ENCODE assay signal across 25 cellular contexts in genomic region chr19:47890865-47891621, GRCh38. TPM values are rescaled to one million over a fixed set of nuclear protein-coding genes. Genes with fewer than 3 reads are reported as not detected.
"Had no signal": no experiment of that assay in that cellular context is flagged by ENCODE, and none has a peak within 500 bp of the region (broad histone marks: within the 10 kb centered on the region; RNA-seq: fewer than 3 reads in every experiment).

No MANE protein-coding gene starts in this region.

- H3K4me1 ChIP-seq: colonic mucosa, left lung, prostate gland, right atrium auricular region, vagina had no signal

- H3K9me3 ChIP-seq: colonic mucosa, prostate gland, vagina had no signal

- H3K27me3 ChIP-seq: brain microvascular endothelial cell, colonic mucosa, right atrium auricular region, vagina had no signal

- FAIRE-seq: kidney had no signal

- ATAC-seq: activated CD4-positive, alpha-beta T cell treated with anti-CD3 and anti-CD28 coated beads for 36 hours; activated CD8-positive, alpha-beta memory T cell treated with anti-CD3 and anti-CD28 coated beads, Interleukin-2, amount 10 ng/mL, durations not matched to agents 7 days and 5 days; activated naive CD8-positive, alpha-beta T cell treated with anti-CD3 and anti-CD28 coated beads, Interleukin-2, amount 50 U/mL, for 24 hours; activated T-helper 17 cell treated with anti-CD3 and anti-CD28 coated beads, Interleukin-2, amount 50 U/mL, for 72 hours had no signal

- H3K36me3 ChIP-seq: brain microvascular endothelial cell, colonic mucosa, left lung, prostate gland, right atrium auricular region, vagina, WERI-Rb-1 had no signal

- H3K4me3 ChIP-seq: colonic mucosa, left lung, prostate gland, right atrium auricular region, skin epidermis, vagina had no signal

- DNase-seq: activated CD4-positive, alpha-beta memory T cell treated with anti-CD3 and anti-CD28 coated beads for 36 hours; activated CD4-positive, alpha-beta T cell treated with anti-CD3 and anti-CD28 coated beads for 36 hours; activated CD8-positive, alpha-beta memory T cell treated with anti-CD3 and anti-CD28 coated beads, Interleukin-2, amount 10 ng/mL, durations not matched to agents 7 days and 5 days; activated naive CD4-positive, alpha-beta T cell treated with anti-CD3 and anti-CD28 coated beads for 36 hours; activated naive CD8-positive, alpha-beta T cell treated with anti-CD3 and anti-CD28 coated beads, Interleukin-2, amount 50 U/mL, for 24 hours; aorta; colonic mucosa; foreskin melanocyte; kidney; mammary epithelial cell; stimulated activated CD4-positive, alpha-beta T cell treated with anti-CD3 and anti-CD28 coated beads, Interleukin-4, amount 100 ng/mL, for 1 hour; SW 1271; T-helper 2 cell; WERI-Rb-1 had no signal

- H3K27ac ChIP-seq: brain microvascular endothelial cell, colonic mucosa, left lung, prostate gland, right atrium auricular region, skin epidermis, vagina, WERI-Rb-1 had no signal

RNA-seq across cellular contexts. Expression of gene SULT2A1, which starts 4.9 kb away (rescaled TPM):
- total RNA-seq: activated CD4-positive, alpha-beta memory T cell treated with anti-CD3 and anti-CD28 coated beads for 36 hours; activated CD4-positive, alpha-beta T cell treated with anti-CD3 and anti-CD28 coated beads for 36 hours; activated CD8-positive, alpha-beta memory T cell treated with anti-CD3 and anti-CD28 coated beads, Interleukin-2, amount 10 ng/mL, durations not matched to agents 7 days and 5 days; activated naive CD4-positive, alpha-beta T cell treated with anti-CD3 and anti-CD28 coated beads for 36 hours; activated T-helper 17 cell treated with anti-CD3 and anti-CD28 coated beads, Interleukin-2, amount 50 U/mL, for 72 hours; aorta; kidney; left lung; mammary epithelial cell; mononuclear cell; neural crest cell; omental fat pad; prostate gland; right atrium auricular region had no signal
- polyA plus RNA-seq: mammary epithelial cell had no signal

RNA-seq across cellular contexts. Expression of gene TPRX2, which starts 32.0 kb away (rescaled TPM):
- total RNA-seq: activated CD4-positive, alpha-beta memory T cell treated with anti-CD3 and anti-CD28 coated beads for 36 hours; activated CD4-positive, alpha-beta T cell treated with anti-CD3 and anti-CD28 coated beads for 36 hours; activated CD8-positive, alpha-beta memory T cell treated with anti-CD3 and anti-CD28 coated beads, Interleukin-2, amount 10 ng/mL, durations not matched to agents 7 days and 5 days; activated naive CD4-positive, alpha-beta T cell treated with anti-CD3 and anti-CD28 coated beads for 36 hours; activated T-helper 17 cell treated with anti-CD3 and anti-CD28 coated beads, Interleukin-2, amount 50 U/mL, for 72 hours; aorta; colonic mucosa; kidney; left lung; mammary epithelial cell; mononuclear cell; neural crest cell; omental fat pad; prostate gland; right atrium auricular region; vagina had no signal
- polyA plus RNA-seq: aorta, mammary epithelial cell, thymus had no signal
